ENCODE assay signal across 17 cellular contexts in the genomic region with DNA sequence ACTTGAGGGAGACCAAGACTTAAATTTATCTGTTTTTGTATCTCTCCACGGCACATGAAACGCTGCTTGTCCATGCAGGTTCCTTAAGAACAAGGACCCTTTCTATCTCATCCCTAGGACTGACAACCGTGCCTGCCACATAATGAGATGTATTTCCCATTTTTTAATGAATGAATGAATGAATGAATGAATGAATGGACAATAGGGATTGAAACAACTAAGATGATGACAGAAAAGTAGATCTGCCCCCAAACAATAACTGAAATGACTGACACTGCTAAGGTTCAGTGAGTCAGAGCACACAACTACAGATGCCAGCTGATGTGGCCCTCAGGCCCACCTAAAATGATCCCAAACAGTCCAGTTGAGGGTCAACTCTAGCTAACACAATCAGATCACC.
DNase-seq lines count a peak whose midpoint lies in the region; ATAC-seq, FAIRE-seq and TF ChIP-seq lines count a peak whose summit lies in the region.
"Had no signal": no experiment of that assay in that cellular context is flagged by ENCODE, and none has a peak within 500 bp of the region (broad histone marks: within the 10 kb centered on the region; RNA-seq: fewer than 3 reads in every experiment).

No MANE protein-coding gene starts in this region.

- SMC1A ChIA-PET in GM12878 (lab: Charles Lee; ENCODE audit: uncharacterized antibody, unreplicated experiment): interaction anchor here (1.0 kb wide), 2 partner anchors 13 to 29 kb away, joined by 3 read pairs; no protein-coding TSS in a partner anchor

- H3K9me3 ChIP-seq in GM12878 (replicated peaks; ENCODE audit: control insufficient read depth, insufficient read depth, low read length): no peaks in the 10 kb centered on the region
- H3K9me3 ChIP-seq: Caco-2, HAP-1 had no signal

- no peak for TF ChIP-seq EP300 in GM12878 (IDR thresholded peaks at IDR 0.05; ENCODE audit: borderline replicate concordance in 1 of 2, control insufficient read depth in 1 of 2, low read depth in 2 of 2, low read length in 2 of 2)

- H3K9ac ChIP-seq in GM12878 (ENCODE audit: control insufficient read depth, insufficient read depth, low read length): no peak overlapping the region

- in situ Hi-C loops in GM12878 (cut with MboI): no loop called here

- no peak for TF ChIP-seq RAD21 in GM12878 (IDR thresholded peaks at IDR 0.05; ENCODE audit: insufficient read depth, low read depth, low read length)

- H3K27me3 Mint-ChIP-seq in stimulated activated naive CD8-positive, alpha-beta T cell treated with anti-CD3 and anti-CD28 coated beads, Interleukin-15, Interleukin-2, amounts not matched to agents 100 ng/mL and 50 ng/mL, for 24 hours: no peaks in the 10 kb centered on the region

- 100% methylated on average over 3 of the region's 3 CpGs for WGBS in GM12878 (ENCODE audit: insufficient coverage, insufficient replicate concordance, low lambda C conversion rate, missing lambda C conversion rate)

- no peaks in the 10 kb centered on the region for H3K9me3 Mint-ChIP-seq in stimulated activated naive CD8-positive, alpha-beta T cell treated with anti-CD3 and anti-CD28 coated beads, Interleukin-15, Interleukin-2, amounts not matched to agents 100 ng/mL and 50 ng/mL, for 24 hours
- H3K9me3 Mint-ChIP-seq in stimulated activated effector memory CD8-positive, alpha-beta T cell treated with anti-CD3 and anti-CD28 coated beads, Interleukin-12 subunit alpha, Interleukin-12 subunit beta, amount 100 ng/mL, for 72 hours: no peaks in the 10 kb centered on the region
- H3K9me3 Mint-ChIP-seq: CD8-positive, alpha-beta T cell; HFFc6 had no signal

- POLR2A ChIA-PET in GM12878 (lab: Charles Lee): interaction anchor here (0.6 kb wide), 1 partner anchor 66 kb away, joined by 3 read pairs; no protein-coding TSS in a partner anchor

- no peaks in the 10 kb centered on the region; the same call in 1 of the 2 replicates for H3K4me1 ChIP-seq in GM12878 (ENCODE audit: control insufficient read depth, insufficient read depth, low read length)
- H3K4me1 ChIP-seq: Caco-2, HAP-1 had no signal

- RAD21 ChIA-PET in GM12878 (lab: Charles Lee; ENCODE audit: unreplicated experiment): no interaction called here

- peak overlapping the region; percentile 32 for H3K27ac Mint-ChIP-seq in stimulated activated naive CD8-positive, alpha-beta T cell treated with anti-CD3 and anti-CD28 coated beads, Interleukin-15, Interleukin-2, amounts not matched to agents 100 ng/mL and 50 ng/mL, for 24 hours
- peak overlapping the region; percentile 3 for H3K27ac Mint-ChIP-seq in stimulated activated effector memory CD8-positive, alpha-beta T cell treated with anti-CD3 and anti-CD28 coated beads, Interleukin-12 subunit alpha, Interleukin-12 subunit beta, amount 100 ng/mL, for 72 hours
- H3K27ac Mint-ChIP-seq: HFFc6 had no signal

- FAIRE-seq in GM12892 (lab: Jason Lieb, UNC) (peak; percentile 33), GM12878 (lab: Jason Lieb, UNC) (no peak)
- FAIRE-seq: H54 had no signal

- TF ChIP-seq CTCF in GM12878 (IDR thresholded peaks at IDR 0.05 in 2 of 3, conservative IDR thresholded peaks at IDR 0.05 in 1 of 3; ENCODE audit: control insufficient read depth in 2 of 3, extremely low read depth in 1 of 3, insufficient read depth in 1 of 3, low read depth in 3 of 3, low read length in 3 of 3): no peak

- H3K27me3 ChIP-seq in GM12878 (replicated peaks in 1 of 2; ENCODE audit: control insufficient read depth in 2 of 2, insufficient read depth in 2 of 2, low read length in 1 of 2): no peaks in the 10 kb centered on the region

- no peak overlapping the region for H3K27ac ChIP-seq in GM12878 (ENCODE audit: control insufficient read depth, insufficient read depth)

- H3K79me2 ChIP-seq in GM12878 (ENCODE audit: control insufficient read depth, insufficient read depth, low read length): no peaks in the 10 kb centered on the region

- no peak for DNase-seq in stimulated activated naive CD8-positive, alpha-beta T cell treated with anti-CD3 and anti-CD28 coated beads, Interleukin-15, Interleukin-2, amounts not matched to agents 100 U/mL and 50 U/mL, for 24 hours
- DNase-seq in GM12892 (ENCODE audit: insufficient read length) (no peak), GM12878 (ENCODE audit: low read depth, low spot score) (no peak), germinal center (ENCODE audit: low spot score) (no peak), dedifferentiated amniotic fluid mesenchymal stem cell (ENCODE audit: extremely low spot score) (no peak)
- no peak for DNase-seq in stimulated activated effector memory CD8-positive, alpha-beta T cell treated with anti-CD3 and anti-CD28 coated beads, Interleukin-12 subunit alpha, Interleukin-12 subunit beta, amount 100 ng/mL, for 72 hours (ENCODE audit: low spot score in 2 of 2)
- DNase-seq: C1 segment of cervical spinal cord; Caco-2; CD8-positive, alpha-beta T cell; DMS153; DND-41; GOT3; HFFc6 had no signal

- H3K4me1 Mint-ChIP-seq in stimulated activated naive CD8-positive, alpha-beta T cell treated with anti-CD3 and anti-CD28 coated beads, Interleukin-15, Interleukin-2, amounts not matched to agents 100 ng/mL and 50 ng/mL, for 24 hours (ENCODE audit: low read depth): peaks cover 36% of the 10 kb centered on the region
- peaks cover 27% of the 10 kb centered on the region for H3K4me1 Mint-ChIP-seq in stimulated activated effector memory CD8-positive, alpha-beta T cell treated with anti-CD3 and anti-CD28 coated beads, Interleukin-12 subunit alpha, Interleukin-12 subunit beta, amount 100 ng/mL, for 72 hours

- H3K36me3 Mint-ChIP-seq in stimulated activated naive CD8-positive, alpha-beta T cell treated with anti-CD3 and anti-CD28 coated beads, Interleukin-15, Interleukin-2, amounts not matched to agents 100 ng/mL and 50 ng/mL, for 24 hours (ENCODE audit: low read depth): peaks cover 63% of the 10 kb centered on the region
- H3K36me3 Mint-ChIP-seq in stimulated activated effector memory CD8-positive, alpha-beta T cell treated with anti-CD3 and anti-CD28 coated beads, Interleukin-12 subunit alpha, Interleukin-12 subunit beta, amount 100 ng/mL, for 72 hours: peaks cover 99% of the 10 kb centered on the region

- H3K4me3 ChIP-seq in GM12878: no peak overlapping the region
- H3K4me3 ChIP-seq: HAP-1 had no signal

- TF ChIP-seq POLR2A in GM12892 (IDR thresholded peaks at IDR 0.05; ENCODE audit: low read depth, low read length) (no peak), GM12878 (IDR thresholded peaks at IDR 0.05; ENCODE audit: low read depth, low read length) (no peak)

- CTCF ChIA-PET in GM12878 (lab: Yijun Ruan, JAX): no interaction called here

- ATAC-seq in stimulated activated naive CD8-positive, alpha-beta T cell treated with anti-CD3 and anti-CD28 coated beads, Interleukin-15, Interleukin-2, amounts not matched to agents 100 U/mL and 50 U/mL, for 24 hours: no peak
- ATAC-seq in GM12878: no peak
- ATAC-seq in stimulated activated effector memory CD8-positive, alpha-beta T cell treated with anti-CD3 and anti-CD28 coated beads, Interleukin-12 subunit alpha, Interleukin-12 subunit beta, amount 100 ng/mL, for 72 hours: no peak
- ATAC-seq in HG03571 (IDR thresholded peaks at IDR 0.05; ENCODE audit: unreplicated experiment): no peak
- ATAC-seq: CD8-positive, alpha-beta T cell had no signal

- no peak overlapping the region for H3K4me3 Mint-ChIP-seq in stimulated activated naive CD8-positive, alpha-beta T cell treated with anti-CD3 and anti-CD28 coated beads, Interleukin-15, Interleukin-2, amounts not matched to agents 100 ng/mL and 50 ng/mL, for 24 hours
- H3K4me3 Mint-ChIP-seq in stimulated activated effector memory CD8-positive, alpha-beta T cell treated with anti-CD3 and anti-CD28 coated beads, Interleukin-12 subunit alpha, Interleukin-12 subunit beta, amount 100 ng/mL, for 72 hours: no peak overlapping the region
- H3K4me3 Mint-ChIP-seq: CD8-positive, alpha-beta T cell; HFFc6 had no signal

- intact Hi-C loops in GM12878 (cut with micrococcal nuclease; ENCODE audit: unreplicated experiment): no loop called here

- H3K36me3 ChIP-seq in GM12878 (ENCODE audit: control insufficient read depth in 2 of 2, insufficient read depth in 2 of 2, low read length in 1 of 2): peaks cover 3 to 10% of the 10 kb centered on the region in 2 experiments

- H4K20me1 ChIP-seq in GM12878 (ENCODE audit: control insufficient read depth, insufficient read depth): no peaks in the 10 kb centered on the region

- no peak overlapping the region for H3K4me2 ChIP-seq in GM12878 (ENCODE audit: control insufficient read depth, insufficient read depth)

- no TSS peak for BruUV-seq in GM12878 (replicated peaks; lab: Mats Ljungman, UMichigan)

- H2AFZ ChIP-seq in GM12878 (ENCODE audit: control insufficient read depth, low read depth, low read length): no peak overlapping the region

TF ChIP-seq in GM12878, 131 proteins besides CTCF, POLR2A, EP300 and RAD21:
- TF ChIP-seq CBX3 (IDR thresholded peaks at IDR 0.05; ENCODE audit: borderline replicate concordance, low read depth) (no peak), SIX5 (IDR thresholded peaks at IDR 0.05; ENCODE audit: low read depth, low read length, severe bottlenecking) (no peak), RBBP5 (conservative IDR thresholded peaks at IDR 0.05) (no peak), ZBTB4 (CRISPR knock-in tag; IDR thresholded peaks at IDR 0.05) (no peak), ZNF24 (IDR thresholded peaks at IDR 0.05) (peak; percentile 90)
